ENCODE assay signal across 8 cellular contexts in the genomic region with DNA sequence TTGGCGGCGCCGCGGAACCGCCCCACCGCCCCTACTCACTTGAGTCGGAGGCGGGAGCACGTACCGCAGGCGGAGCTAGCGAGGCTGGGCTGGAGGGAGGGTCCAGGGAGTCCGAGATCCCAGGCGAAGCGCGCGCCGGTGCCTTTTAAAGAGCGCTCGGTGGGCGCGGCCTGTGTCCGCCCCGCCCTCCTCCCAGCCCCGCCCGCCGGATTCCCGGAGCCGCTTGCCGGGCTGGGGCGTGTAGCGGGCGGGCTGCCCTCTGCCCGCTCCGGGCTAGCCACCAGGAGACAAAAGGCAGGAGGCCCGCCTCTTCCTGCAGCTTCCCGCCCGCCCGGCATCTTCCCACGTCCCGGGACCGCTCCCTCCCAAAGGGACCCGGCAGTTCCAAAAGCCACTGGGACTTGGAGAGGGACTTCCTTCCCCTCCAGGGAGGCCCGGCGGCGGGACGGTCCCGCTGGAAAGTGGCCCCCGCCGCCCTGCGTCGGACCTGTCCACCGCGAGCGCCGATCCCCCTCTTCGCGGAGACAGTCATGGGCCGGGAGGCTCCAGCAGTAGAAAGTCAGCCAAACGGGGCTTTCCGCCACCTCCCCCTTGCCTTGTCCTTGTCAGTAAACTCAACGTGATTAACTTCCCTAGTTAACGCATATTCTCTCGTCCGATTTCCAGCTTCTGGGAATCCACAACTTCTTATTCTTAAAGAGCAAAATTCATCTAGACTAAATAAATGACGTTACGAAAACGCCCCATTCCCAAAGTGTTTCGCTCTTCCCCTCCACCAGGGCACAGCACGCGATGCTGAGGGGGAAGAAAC. TPM values are rescaled to one million over a fixed set of nuclear protein-coding genes. Genes with fewer than 3 reads are reported as not detected.
A peak's percentile ranks its signal among the peaks of the same experiment; 100 is the strongest.
DNase-seq lines count a peak whose midpoint lies in the region; TF ChIP-seq lines count a peak whose summit lies in the region.

CSRP2 (minus strand) TSS at position 121 of the 811 bp plus-strand sequence. CDS start 12,759 bp downstream, outside the sequence.

- H3K9me3 ChIP-seq in SJCRH30 (replicated peaks) = no peaks in the 10 kb centered on the region
- no peaks in the 10 kb centered on the region for H3K9me3 ChIP-seq in neutrophil

- no peak for TF ChIP-seq CTCF in neutrophil (IDR thresholded peaks at IDR 0.05)

- peak within 1 kb of the TSS; percentile 78 for H3K4me3 ChIP-seq in SJCRH30
- H3K4me3 ChIP-seq in neutrophil (ENCODE audit: low read depth in 1 of 2, low read length in 1 of 2) = peak within 1 kb of the TSS; percentile 46 to 61

- DNase-seq in ELR (ENCODE audit: low read depth) = peak; percentile 86
- peak; percentile 100 for DNase-seq in GOT3 (lab: John Stamatoyannopoulos, UW)
- DNase-seq in M059J (ENCODE audit: low read depth) = peak; percentile 88
- peak; percentile 95 for DNase-seq in SJCRH30
- DNase-seq in activated naive CD4-positive, alpha-beta T cell treated with anti-CD3 and anti-CD28 coated beads, Interleukin-2, amount 50 U/mL, for 16 hours = peak; percentile 58
- DNase-seq in globus pallidus (ENCODE audit: low spot score) = peak; percentile 63

- H3K27ac ChIP-seq in SJCRH30 (peak within 1 kb of the TSS; percentile 97), neutrophil (no peak within 1 kb of the TSS), temporal lobe (ENCODE audit: low read depth, low read length) (peak within 1 kb of the TSS; percentile 51)

- H3K36me3 ChIP-seq in SJCRH30 (no peaks in the 10 kb centered on the region), neutrophil (no peaks in the 10 kb centered on the region)

- no peaks in the 10 kb centered on the region for H3K27me3 ChIP-seq in SJCRH30
- H3K27me3 ChIP-seq in neutrophil = peaks cover 91% of the 10 kb centered on the region

- H3K4me1 ChIP-seq in SJCRH30 (peaks cover 11% of the 10 kb centered on the region; the same call in 1 of the 2 replicates), neutrophil (ENCODE audit: control insufficient read depth in 1 of 2, insufficient read depth in 1 of 2, low read depth in 1 of 2, low read length in 1 of 2) (peaks cover 8 to 18% of the 10 kb centered on the region in 2 experiments)

RNA-seq across cellular contexts. Expression of gene CSRP2, which starts in this region (rescaled TPM):
- 90.2 and 121 TPM in 2 replicates for total RNA-seq in M059J (2014; rRNA removed; shearing (Covaris generic))
- 129 and 131 TPM in 2 replicates for total RNA-seq in SJCRH30 (2014; rRNA removed; shearing (Covaris generic))
- 359 TPM for total RNA-seq in temporal lobe
